ENCODE assay signal across 8 cellular contexts in genomic region chr1:67832737-67833594, GRCh38. TPM values are rescaled to one million over a fixed set of nuclear protein-coding genes. Genes with fewer than 3 reads are reported as not detected.
DNase-seq lines count a peak whose midpoint lies in the region; ATAC-seq, FAIRE-seq and TF ChIP-seq lines count a peak whose summit lies in the region.

TSS of gene GNG12 (minus strand) at chr1:67833467. CDS start at chr1:67707686, 125,781 bp downstream.

- H3K27me3 ChIP-seq in heart right ventricle (peaks cover 0 to 61% (median 0%) of the 10 kb centered on the region in 7 donors), ovary (no peaks in the 10 kb centered on the region)

- peak; percentile 49 for TF ChIP-seq POLR2A in ovary (IDR thresholded peaks at IDR 0.05)

- TF ChIP-seq EP300 in ovary (IDR thresholded peaks at IDR 0.05): no peak

- WGBS in heart right ventricle, 2 donors: 0 to 1% methylated on average over 78 to 93 of the region's 93 CpGs
- WGBS in ovary, 3 donors: 1% methylated on average over 57 to 93 of the region's 93 CpGs

- FAIRE-seq in GM19239 (lab: Jason Lieb, UNC): no peak

- H3K4me3 ChIP-seq in heart right ventricle: peak within 1 kb of the TSS; percentile 60 to 94 (median 80)
- peak within 1 kb of the TSS; percentile 75 for H3K4me3 ChIP-seq in ovary

- TF ChIP-seq CTCF in heart right ventricle (IDR thresholded peaks at IDR 0.05) (no peak), ovary (IDR thresholded peaks at IDR 0.05) (no peak)

- DNase-seq in COR-L47 (lab: John Stamatoyannopoulos, UW) (peak; percentile 28), NCI-H510A (lab: John Stamatoyannopoulos, UW) (peak; percentile 67), amniotic epithelial cell (ENCODE audit: low read depth) (peak; percentile 71), heart right ventricle (peak; percentile 68 to 75), ovary (peak; percentile 73 to 83 (median 80)), NCI-H1436 (lab: John Stamatoyannopoulos, UW) (no peak), GM19239 (ENCODE audit: insufficient read length, low spot score) (no peak)

- peaks cover 0 to 12% (median 0%) of the 10 kb centered on the region in 9 donors for H3K36me3 ChIP-seq in heart right ventricle
- no peaks in the 10 kb centered on the region for H3K36me3 ChIP-seq in ovary

- H3K27ac ChIP-seq in heart right ventricle (peak within 1 kb of the TSS; percentile 53 to 89 (median 84)), ovary (peak within 1 kb of the TSS; percentile 65 to 72)

- peaks cover 0 to 33% (median 18%) of the 10 kb centered on the region in 9 donors for H3K4me1 ChIP-seq in heart right ventricle
- H3K4me1 ChIP-seq in ovary (ENCODE audit: insufficient read depth): peaks cover 6% of the 10 kb centered on the region

- ATAC-seq in GM21423 (IDR thresholded peaks at IDR 0.05; ENCODE audit: unreplicated experiment) (peak; percentile 44), heart right ventricle (peak; percentile 69 to 93 (median 86))

- H3K9me3 ChIP-seq in heart right ventricle: no peaks in the 10 kb centered on the region
- H3K9me3 ChIP-seq in ovary: no peaks in the 10 kb centered on the region

- intact Hi-C loops in heart right ventricle (cut with DNase I) (loop anchor here (5.0 to 10.0 kb wide), 7 partner anchors 56 to 298 kb away; partner anchors contain the start of gene GADD45A (in 1 of the 10)), ovary (cut with DNase I) (loop anchor here in 3 of 4 donors (5.0 to 10.0 kb wide), 4 partner anchors 56 to 298 kb away; no protein-coding TSS in a partner anchor)

RNA-seq across cellular contexts. Expression of gene GNG12, which starts in this region (rescaled TPM):
- total RNA-seq in heart right ventricle (10 to 100 TPM; 32.0 to 49.4 (median 35.8) TPM), ovary (10 to 100 TPM; 50.6 to 84.4 (median 68.0) TPM)
- polyA plus RNA-seq in heart right ventricle (10 to 100 TPM in 1 of 2 donors, 1 to 10 TPM in 1; 8.5 to 23.3 TPM), ovary (100 to 1,000 TPM in 1 of 2 donors, 10 to 100 TPM in 1; 41.0 to 121 TPM)

Comparison
In these comparisons a context has a peak if more than half of its experiments do, and no peak if none do; other contexts are left out.
1. DNase-seq: peak in COR-L47 (single experiment), NCI-H510A (single experiment), amniotic epithelial cell (single experiment), heart right ventricle (2 of 2) and ovary (5 of 5); none in NCI-H1436 (single experiment) and GM19239 (single experiment).